Comparison of ENCODE assay signal across 1 cellular context in genomic region chr5:73729329-73729728, GRCh38.
A peak's percentile ranks its signal among the peaks of the same experiment; 100 is the strongest.
TF ChIP-seq lines count a peak whose summit lies in the region.

No MANE protein-coding gene starts in this region.

TF ChIP-seq in HepG2, 621 proteins besides CTCF, POLR2A, EP300 and RAD21 (continued from another document):
- TF ChIP-seq RERE (CRISPR knock-in tag; IDR thresholded peaks at IDR 0.05; ENCODE audit: low read depth) (peak; percentile 82; the same call in 1 of the 2 replicates), MTA3 (CRISPR knock-in tag; IDR thresholded peaks at IDR 0.05) (no peak), DPF2 (CRISPR knock-in tag; IDR thresholded peaks at IDR 0.05; ENCODE audit: borderline replicate concordance, low read depth) (peak; percentile 85), SNAPC5 (CRISPR knock-in tag; IDR thresholded peaks at IDR 0.05; ENCODE audit: borderline replicate concordance) (no peak), TCF7L2 (IDR thresholded peaks at IDR 0.05; ENCODE audit: low read depth, low read length) (0 out of 2 replicates have a peak, but pooled peaks have one; percentile 20), GABPA (IDR thresholded peaks at IDR 0.05; ENCODE audit: low read depth, low read length) (no peak), GABPA (CRISPR knock-in tag; IDR thresholded peaks at IDR 0.05; ENCODE audit: low read depth) (0 out of 2 replicates have a peak, but pooled peaks have one; percentile 30), ZNF12 (CRISPR knock-in tag; IDR thresholded peaks at IDR 0.05) (no peak), ZFP36 (IDR thresholded peaks at IDR 0.05; ENCODE audit: borderline replicate concordance, low read depth, low read length, partially characterized antibody) (no peak), NFIC (IDR thresholded peaks at IDR 0.05; ENCODE audit: low read length) (peak; percentile 88; the same call in 1 of the 2 replicates), BATF2 (CRISPR knock-in tag; IDR thresholded peaks at IDR 0.05) (no peak), SETDB1 (CRISPR knock-in tag; IDR thresholded peaks at IDR 0.05; ENCODE audit: borderline replicate concordance) (no peak), ZSCAN9 (CRISPR knock-in tag; IDR thresholded peaks at IDR 0.05; ENCODE audit: borderline replicate concordance) (peak; percentile 39; the same call in 1 of the 2 replicates), CREB3 (CRISPR knock-in tag; IDR thresholded peaks at IDR 0.05) (no peak), ZNF644 (CRISPR knock-in tag; IDR thresholded peaks at IDR 0.05; ENCODE audit: low read depth) (0 out of 2 replicates have a peak, but pooled peaks have one; percentile 37), XBP1 (CRISPR knock-in tag; IDR thresholded peaks at IDR 0.05) (no peak), ATF7 (IDR thresholded peaks at IDR 0.05) (no peak), ATF7 (CRISPR knock-in tag; IDR thresholded peaks at IDR 0.05) (no peak), SMARCE1 (IDR thresholded peaks at IDR 0.05; ENCODE audit: borderline replicate concordance) (no peak), NR2C2 (CRISPR knock-in tag; IDR thresholded peaks at IDR 0.05; ENCODE audit: borderline replicate concordance) (no peak), ISL2 (CRISPR knock-in tag; IDR thresholded peaks at IDR 0.05) (peak; percentile 90), KDM6A (CRISPR knock-in tag; IDR thresholded peaks at IDR 0.05; ENCODE audit: low read depth) (peak; percentile 66; the same call in 1 of the 2 replicates), HOXA9 (CRISPR knock-in tag; IDR thresholded peaks at IDR 0.05; ENCODE audit: borderline replicate concordance) (no peak), ZBTB25 (CRISPR knock-in tag; IDR thresholded peaks at IDR 0.05) (no peak), ZBTB38 (CRISPR knock-in tag; IDR thresholded peaks at IDR 0.05) (no peak), SIX4 (CRISPR knock-in tag; IDR thresholded peaks at IDR 0.05) (peak; percentile 78; the same call in 1 of the 2 replicates), ZSCAN12 (CRISPR knock-in tag; IDR thresholded peaks at IDR 0.05) (no peak), PAX8 (CRISPR knock-in tag; IDR thresholded peaks at IDR 0.05; ENCODE audit: borderline replicate concordance) (no peak), CSRNP2 (CRISPR knock-in tag; conservative IDR thresholded peaks at IDR 0.05; ENCODE audit: low read depth) (no peak), ZNF432 (CRISPR knock-in tag; IDR thresholded peaks at IDR 0.05; ENCODE audit: borderline replicate concordance) (no peak), ZNF816 (CRISPR knock-in tag; IDR thresholded peaks at IDR 0.05; ENCODE audit: borderline replicate concordance) (no peak; the same call in 1 of the 2 replicates), NCOA1 (CRISPR knock-in tag; IDR thresholded peaks at IDR 0.05) (no peak)
